Comparison of ENCODE assay signal across 1 cellular context in genomic region chr9:130181645-130182044, GRCh38.
TF ChIP-seq lines count a peak whose summit lies in the region.

No MANE protein-coding gene starts in this region.

TF ChIP-seq in K562, 482 proteins besides CTCF, POLR2A, EP300 and RAD21:
- TF ChIP-seq HNRNPL (IDR thresholded peaks at IDR 0.05; ENCODE audit: low read depth, low read length) (peak; percentile 53; the same call in 1 of the 2 replicates), ZNF175 (CRISPR knock-in tag; IDR thresholded peaks at IDR 0.05; ENCODE audit: low read depth) (no peak)
